In genomic region chr3:113839551-113839950, GRCh38 we compare ENCODE assay signal across 9 cellular contexts. TPM values are rescaled to one million over a fixed set of nuclear protein-coding genes. Genes with fewer than 3 reads are reported as not detected.
DNase-seq lines count a peak whose midpoint lies in the region; ATAC-seq, FAIRE-seq and TF ChIP-seq lines count a peak whose summit lies in the region.
"Had no signal": no experiment of that assay in that cellular context is flagged by ENCODE, and none has a peak within 500 bp of the region (broad histone marks: within the 10 kb centered on the region; RNA-seq: fewer than 3 reads in every experiment).

No MANE protein-coding gene starts in this region.

- H3K36me3 Mint-ChIP-seq in effector memory CD8-positive, alpha-beta T cell (ENCODE audit: insufficient read depth): peaks cover 4% of the 10 kb centered on the region
- H3K36me3 Mint-ChIP-seq in neural crest cell (ENCODE audit: low read depth): no peaks in the 10 kb centered on the region

- H3K27ac ChIP-seq in OCI-LY1 (ENCODE audit: low read depth, low read length, poor library complexity, severe bottlenecking): peak overlapping the region; percentile 39

- peak overlapping the region; percentile 75 to 76 for H3K4me3 Mint-ChIP-seq in effector memory CD8-positive, alpha-beta T cell
- peak overlapping the region; percentile 86 for H3K4me3 Mint-ChIP-seq in neural crest cell

- FAIRE-seq in D721Med (lab: Jason Lieb, UNC): peak; percentile 73

- peak overlapping the region; percentile 76 for H3K4me2 ChIP-seq in OCI-LY1 (ENCODE audit: low read length)

- H3K36me3 ChIP-seq in OCI-LY1 (ENCODE audit: insufficient read depth, low read length): no peaks in the 10 kb centered on the region

- no peak for ATAC-seq in effector memory CD8-positive, alpha-beta T cell (replicated peaks)
- ATAC-seq in GM21619 (IDR thresholded peaks at IDR 0.05; ENCODE audit: unreplicated experiment): no peak

- no peaks in the 10 kb centered on the region for H3F3A ChIP-seq in OCI-LY1 (ENCODE audit: insufficient read depth, low read length)

- no peak for TF ChIP-seq CTCF in D721Med (IDR thresholded peaks at IDR 0.05; ENCODE audit: insufficient read depth, missing control alignments)
- no peak for TF ChIP-seq CTCF in OCI-LY1 (IDR thresholded peaks at IDR 0.05; ENCODE audit: low read length)
- TF ChIP-seq CTCF in neural crest cell (conservative IDR thresholded peaks at IDR 0.05): no peak

- H3K4me3 ChIP-seq in OCI-LY1 (ENCODE audit: low read depth, low read length, poor library complexity, severe bottlenecking): peak overlapping the region; percentile 80

- DNase-seq in D721Med (ENCODE audit: insufficient read length, low spot score) (peak; percentile 76), neural crest cell (ENCODE audit: low read depth, low spot score) (no peak), ureter (ENCODE audit: low spot score) (no peak), DMS153 (lab: John Stamatoyannopoulos, UW) (no peak), NCI-H146 (lab: John Stamatoyannopoulos, UW) (no peak)
- no peak for DNase-seq in effector memory CD8-positive, alpha-beta T cell
- DNase-seq: NCI-H2171 had no signal

- H3K79me2 ChIP-seq in OCI-LY1 (ENCODE audit: insufficient read depth, low read length): no peaks in the 10 kb centered on the region; the same call in 1 of the 2 replicates

- H4K20me1 ChIP-seq in OCI-LY1 (ENCODE audit: insufficient read depth, low read length): no peaks in the 10 kb centered on the region

- no peaks in the 10 kb centered on the region for H3K27me3 ChIP-seq in OCI-LY1 (ENCODE audit: insufficient read depth, low read length)

- H3K9me3 ChIP-seq in OCI-LY1 (ENCODE audit: low read length): no peaks in the 10 kb centered on the region

- no peaks in the 10 kb centered on the region for H3K27me3 Mint-ChIP-seq in effector memory CD8-positive, alpha-beta T cell
- peaks cover 3% of the 10 kb centered on the region for H3K27me3 Mint-ChIP-seq in neural crest cell (ENCODE audit: low read depth)

- H2AFZ ChIP-seq in OCI-LY1 (ENCODE audit: low read length): peak overlapping the region; percentile 38; the same call in 1 of the 2 replicates

- H3K9me2 ChIP-seq in OCI-LY1 (ENCODE audit: low read depth, low read length): no peaks in the 10 kb centered on the region

- H3K4me1 Mint-ChIP-seq in effector memory CD8-positive, alpha-beta T cell (ENCODE audit: low read depth in 2 of 2): peaks cover 0 to 6% of the 10 kb centered on the region in 2 donors
- H3K4me1 Mint-ChIP-seq in neural crest cell: peaks cover 10% of the 10 kb centered on the region

- H3K4me1 ChIP-seq in OCI-LY1 (ENCODE audit: insufficient read depth, low read length, severe bottlenecking): peaks cover 42% of the 10 kb centered on the region

- H3K9me3 Mint-ChIP-seq in effector memory CD8-positive, alpha-beta T cell: no peaks in the 10 kb centered on the region
- no peaks in the 10 kb centered on the region for H3K9me3 Mint-ChIP-seq in neural crest cell

- peak overlapping the region; percentile 81 for H3K9ac ChIP-seq in OCI-LY1 (ENCODE audit: low read length)

- no peak overlapping the region for H3K27ac Mint-ChIP-seq in effector memory CD8-positive, alpha-beta T cell
- no peak overlapping the region for H3K27ac Mint-ChIP-seq in neural crest cell (ENCODE audit: unreplicated experiment)

RNA-seq across cellular contexts. Expression of gene GRAMD1C, which starts 1.0 kb away (rescaled TPM):
- total RNA-seq in neural crest cell (1.6 and 2.4 TPM in 2 replicates), ureter (11.1 TPM)
